ENCODE assay signal across 8 cellular contexts in the genomic region with DNA sequence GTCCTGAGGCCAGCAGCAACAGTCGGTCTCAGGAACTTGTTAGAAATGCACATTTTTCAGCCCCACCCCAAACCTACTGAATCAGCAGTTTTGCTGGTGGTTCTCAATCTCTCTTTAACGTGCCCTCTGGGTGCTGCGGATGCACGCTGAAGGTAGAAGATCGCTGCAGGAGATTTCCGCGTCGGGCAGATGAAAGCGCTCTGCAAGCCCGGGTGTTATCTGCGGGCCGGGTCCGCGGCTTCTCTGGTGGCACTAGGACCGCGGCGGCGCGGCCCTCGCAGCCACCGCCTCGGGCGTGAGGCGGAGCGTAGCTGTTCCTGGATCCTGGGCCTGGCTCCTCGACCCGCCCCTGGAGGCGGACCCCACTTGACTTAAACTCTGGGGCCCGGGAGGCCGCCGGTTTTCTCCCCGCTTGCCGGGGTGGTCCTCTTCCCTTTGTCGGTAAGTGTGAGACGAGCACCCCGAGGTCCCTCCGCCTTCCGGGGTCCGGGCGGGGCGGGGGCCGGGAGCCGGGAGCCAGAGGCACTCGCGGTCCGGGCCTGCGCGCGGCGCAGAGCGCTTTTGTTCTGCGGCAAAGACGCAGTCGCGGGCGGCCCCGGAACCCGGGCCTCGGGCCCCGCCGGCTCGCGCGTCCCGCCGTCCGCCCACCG. TPM values are rescaled to one million over a fixed set of nuclear protein-coding genes. Genes with fewer than 3 reads are reported as not detected.
DNase-seq lines count a peak whose midpoint lies in the region; ATAC-seq and TF ChIP-seq lines count a peak whose summit lies in the region.

A gene with protein sequence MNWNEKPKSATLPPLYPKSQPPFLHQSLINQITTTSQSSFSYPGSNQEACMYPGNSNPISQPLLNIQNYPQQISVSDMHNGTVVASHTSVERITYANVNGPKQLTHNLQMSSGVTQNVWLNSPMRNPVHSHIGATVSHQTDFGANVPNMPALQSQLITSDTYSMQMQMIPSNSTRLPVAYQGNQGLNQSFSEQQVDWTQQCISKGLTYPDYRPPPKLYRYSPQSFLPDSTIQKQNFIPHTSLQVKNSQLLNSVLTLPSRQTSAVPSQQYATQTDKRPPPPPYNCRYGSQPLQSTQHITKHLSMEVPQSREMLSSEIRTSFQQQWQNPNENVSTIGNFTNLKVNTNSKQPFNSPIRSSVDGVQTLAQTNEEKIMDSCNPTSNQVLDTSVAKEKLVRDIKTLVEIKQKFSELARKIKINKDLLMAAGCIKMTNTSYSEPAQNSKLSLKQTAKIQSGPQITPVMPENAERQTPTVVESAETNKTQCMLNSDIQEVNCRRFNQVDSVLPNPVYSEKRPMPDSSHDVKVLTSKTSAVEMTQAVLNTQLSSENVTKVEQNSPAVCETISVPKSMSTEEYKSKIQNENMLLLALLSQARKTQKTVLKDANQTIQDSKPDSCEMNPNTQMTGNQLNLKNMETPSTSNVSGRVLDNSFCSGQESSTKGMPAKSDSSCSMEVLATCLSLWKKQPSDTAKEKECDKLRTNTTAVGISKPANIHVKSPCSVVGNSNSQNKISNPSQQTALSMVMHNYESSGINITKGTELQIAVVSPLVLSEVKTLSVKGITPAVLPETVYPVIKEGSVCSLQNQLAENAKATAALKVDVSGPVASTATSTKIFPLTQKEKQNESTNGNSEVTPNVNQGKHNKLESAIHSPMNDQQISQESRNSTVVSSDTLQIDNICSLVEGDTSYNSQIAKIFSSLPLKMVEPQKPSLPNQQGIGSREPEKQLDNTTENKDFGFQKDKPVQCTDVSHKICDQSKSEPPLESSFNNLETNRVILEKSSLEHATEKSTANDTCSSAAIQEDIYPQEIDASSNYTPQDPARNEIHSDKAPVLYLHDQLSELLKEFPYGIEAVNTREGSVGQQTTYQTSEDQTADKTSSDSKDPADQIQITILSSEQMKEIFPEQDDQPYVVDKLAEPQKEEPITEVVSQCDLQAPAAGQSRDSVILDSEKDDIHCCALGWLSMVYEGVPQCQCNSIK (N-terminal part only) (plus strand): TSS at position 365 of the 650 bp plus-strand sequence. CDS start 21,541 bp downstream, outside the sequence.

- no peaks in the 10 kb centered on the region for H3K27me3 Mint-ChIP-seq in T-helper 1 cell treated with Interleukin-12 subunit alpha and Interleukin-12 subunit beta and Interleukin-4 antibody, amounts not matched to agents 30 μg/mL and 1 μg/mL, for 36 hours (ENCODE audit: low read depth)
- H3K27me3 Mint-ChIP-seq in progenitor cell of endocrine pancreas, result no peaks in the 10 kb centered on the region

- peaks cover 56% of the 10 kb centered on the region for H3K4me1 ChIP-seq in left ventricle myocardium inferior
- H3K4me1 ChIP-seq in upper lobe of right lung, result peaks cover 42% of the 10 kb centered on the region

- H3K4me3 Mint-ChIP-seq in T-helper 1 cell treated with Interleukin-12 subunit alpha and Interleukin-12 subunit beta and Interleukin-4 antibody, amounts not matched to agents 30 μg/mL and 1 μg/mL, for 36 hours, result peak within 1 kb of the TSS; percentile 91
- H3K4me3 Mint-ChIP-seq in progenitor cell of endocrine pancreas (ENCODE audit: low read depth), result peak within 1 kb of the TSS; percentile 96

- H3K4me1 Mint-ChIP-seq in T-helper 1 cell treated with Interleukin-12 subunit alpha and Interleukin-12 subunit beta and Interleukin-4 antibody, amounts not matched to agents 30 μg/mL and 1 μg/mL, for 36 hours (ENCODE audit: low read depth), result peaks cover 55% of the 10 kb centered on the region
- H3K4me1 Mint-ChIP-seq in progenitor cell of endocrine pancreas (ENCODE audit: low read depth), result peaks cover 29% of the 10 kb centered on the region

- H3K27ac ChIP-seq in left ventricle myocardium inferior (replicated peaks) (peak within 1 kb of the TSS; percentile 96), upper lobe of right lung (peak within 1 kb of the TSS; percentile 94)

- intact Hi-C loops in left ventricle myocardium inferior (cut with micrococcal nuclease) (no loop called here), upper lobe of right lung (cut with DNase I) (no loop called here)

- H3K4me3 ChIP-seq in left ventricle myocardium inferior, result peak within 1 kb of the TSS; percentile 75
- H3K4me3 ChIP-seq in upper lobe of right lung, result peak within 1 kb of the TSS; percentile 82

- peaks cover 9% of the 10 kb centered on the region for H3K36me3 ChIP-seq in left ventricle myocardium inferior
- H3K36me3 ChIP-seq in upper lobe of right lung, result peaks cover 31% of the 10 kb centered on the region

- peak; percentile 90 for TF ChIP-seq POLR2A in GM15510 (IDR thresholded peaks at IDR 0.05; ENCODE audit: borderline replicate concordance, extremely low read depth, insufficient read length)

- H3K27ac Mint-ChIP-seq in T-helper 1 cell treated with Interleukin-12 subunit alpha and Interleukin-12 subunit beta and Interleukin-4 antibody, amounts not matched to agents 30 μg/mL and 1 μg/mL, for 36 hours, result peak within 1 kb of the TSS; percentile 97
- peak within 1 kb of the TSS; percentile 99 for H3K27ac Mint-ChIP-seq in progenitor cell of endocrine pancreas

- TF ChIP-seq CTCF in left ventricle myocardium inferior (IDR thresholded peaks at IDR 0.05; ENCODE audit: borderline replicate concordance), result no peak
- no peak for TF ChIP-seq CTCF in progenitor cell of endocrine pancreas (IDR thresholded peaks at IDR 0.05; ENCODE audit: unreplicated experiment)
- TF ChIP-seq CTCF in upper lobe of right lung (IDR thresholded peaks at IDR 0.05), result no peak

- H3K27me3 ChIP-seq in left ventricle myocardium inferior (ENCODE audit: low read depth) (no peaks in the 10 kb centered on the region), upper lobe of right lung (no peaks in the 10 kb centered on the region)

- H3K9me3 ChIP-seq in left ventricle myocardium inferior (replicated peaks) (no peaks in the 10 kb centered on the region), upper lobe of right lung (no peaks in the 10 kb centered on the region)

- DNase-seq in NCI-H146 treated with DMSO at 0.1 percent for 48 hours (lab: John Stamatoyannopoulos, UW; ENCODE audit: unreplicated experiment) (peak; percentile 86), amniotic stem cell (lab: John Stamatoyannopoulos, UW) (peak; percentile 36), left ventricle myocardium inferior (peak; percentile 92), progenitor cell of endocrine pancreas (ENCODE audit: low spot score, unreplicated experiment) (peak; percentile 88), upper lobe of right lung (peak; percentile 95)

- peaks cover 61% of the 10 kb centered on the region for H3K36me3 Mint-ChIP-seq in T-helper 1 cell treated with Interleukin-12 subunit alpha and Interleukin-12 subunit beta and Interleukin-4 antibody, amounts not matched to agents 30 μg/mL and 1 μg/mL, for 36 hours (ENCODE audit: low read depth)
- peaks cover 53% of the 10 kb centered on the region for H3K36me3 Mint-ChIP-seq in progenitor cell of endocrine pancreas (ENCODE audit: insufficient read depth)

- peaks cover 20% of the 10 kb centered on the region for H3K9me3 Mint-ChIP-seq in T-helper 1 cell treated with Interleukin-12 subunit alpha and Interleukin-12 subunit beta and Interleukin-4 antibody, amounts not matched to agents 30 μg/mL and 1 μg/mL, for 36 hours
- H3K9me3 Mint-ChIP-seq in progenitor cell of endocrine pancreas (ENCODE audit: low read depth), result peaks cover 29% of the 10 kb centered on the region

- peak; percentile 91 for ATAC-seq in HG02884 (IDR thresholded peaks at IDR 0.05; ENCODE audit: unreplicated experiment)
- ATAC-seq in upper lobe of right lung, result peak; percentile 99

RNA-seq across cellular contexts. Expression of the gene that starts here (rescaled TPM):
- total RNA-seq in left ventricle myocardium inferior (19.4 TPM), progenitor cell of endocrine pancreas (270 and 287 TPM in 2 replicates), upper lobe of right lung (72.3 TPM)

Comparison
In these comparisons a context has a peak if more than half of its experiments do, and no peak if none do; other contexts are left out.
1. Peak in every context shown above with its lines: DNase-seq, ATAC-seq, H3K4me3 ChIP-seq and H3K27ac ChIP-seq.
2. DNase-seq: peak in every context shown above with its lines; median percentile 95 in upper lobe of right lung; 92 in left ventricle myocardium inferior; 88 in progenitor cell of endocrine pancreas; 86 in NCI-H146 treated with DMSO at 0.1 percent for 48 hours; 36 in amniotic stem cell.